8 cellular contexts compared by ENCODE assay signal in genomic region chr12:67555075-67555717, GRCh38.
A peak's percentile ranks its signal among the peaks of the same experiment; 100 is the strongest.
DNase-seq lines count a peak whose midpoint lies in the region; ATAC-seq and TF ChIP-seq lines count a peak whose summit lies in the region.
"Not testable (repeated sequence)": the region's sequence is repeated elsewhere in the genome, so short reads cannot be mapped to it uniquely, and the experiment has no call there.

No MANE protein-coding gene starts in this region.

- H3K4me2 ChIP-seq in Loucy (ENCODE audit: low read depth, low read length, poor library complexity, severe bottlenecking) = not testable (repeated sequence)
- peak overlapping the region; percentile 48 for H3K4me2 ChIP-seq in PC-3 (ENCODE audit: low read length)

- H3K27ac Mint-ChIP-seq in Calu3 (ENCODE audit: unreplicated experiment) = not testable (repeated sequence)

- CTCF ChIA-PET in Calu3 (lab: Charles Lee) = interaction anchor here (0.6 to 1.0 kb wide), 2 partner anchors 21 to 38 kb away, joined by 3 to 4 read pairs; no protein-coding TSS in a partner anchor
- CTCF ChIA-PET in PC-3 (lab: Charles Lee) = not testable (repeated sequence)

- not testable (repeated sequence) for H3K9ac ChIP-seq in Loucy (ENCODE audit: low read depth, low read length, poor library complexity, severe bottlenecking); PC-3 (ENCODE audit: low read length)

- WGBS in heart left ventricle, 4 donors = 54 to 63% (median 58%) methylated on average over 7 to 8 of the region's 8 CpGs

- not testable (repeated sequence) for H3K27me3 ChIP-seq in Loucy (ENCODE audit: insufficient read depth, low read length, poor library complexity, severe bottlenecking); PC-3 (ENCODE audit: low read length); heart left ventricle

- peak; percentile 77 for DNase-seq in Calu3
- peak; percentile 61 for DNase-seq in PC-3
- peak; percentile 11 for DNase-seq in activated CD4-positive, alpha-beta T cell treated with anti-CD3 and anti-CD28 coated beads for 1 hour
- DNase-seq in activated effector memory CD4-positive, alpha-beta T cell treated with Interleukin-2 at 50 U/mL for 16 hours = peak; percentile 46
- DNase-seq in heart left ventricle = peak; percentile 18 to 70 (median 42)
- peak; percentile 83 for DNase-seq in mucosa of gallbladder (ENCODE audit: low spot score)
- peak; percentile 1 to 2 for DNase-seq in stimulated activated CD8-positive, alpha-beta memory T cell treated with anti-CD3 and anti-CD28 coated beads, Interleukin-4, amount 100 ng/mL, for 4 hours (ENCODE audit: low read depth in 2 of 2, low spot score in 1 of 2)

- intact Hi-C loops in Calu3 (cut with micrococcal nuclease; ENCODE audit: unreplicated experiment) = loop anchor here (5.0 kb wide), 1 partner anchor 92 kb away; the partner anchor contains the start of gene DYRK2
- intact Hi-C loops in PC-3 (cut with micrococcal nuclease); heart left ventricle (cut with DNase I): not testable (repeated sequence)

- H3K4me3 ChIP-seq in Loucy (ENCODE audit: low read length, poor library complexity, severe bottlenecking); PC-3 (ENCODE audit: low read length); heart left ventricle: not testable (repeated sequence)

- not testable (repeated sequence) for H3K4me3 Mint-ChIP-seq in Calu3 (ENCODE audit: low read depth, unreplicated experiment)

- TF ChIP-seq CTCF in Calu3 (IDR thresholded peaks at IDR 0.05; ENCODE audit: unreplicated experiment); Loucy (conservative IDR thresholded peaks at IDR 0.05; ENCODE audit: low read length); PC-3 (conservative IDR thresholded peaks at IDR 0.05; ENCODE audit: low read depth, low read length); heart left ventricle (IDR thresholded peaks at IDR 0.05): not testable (repeated sequence)

- POLR2A ChIA-PET in PC-3 (lab: Charles Lee; ENCODE audit: unreplicated experiment) = not testable (repeated sequence)

- H3K36me3 ChIP-seq in Loucy (ENCODE audit: insufficient read depth, low read length); PC-3 (ENCODE audit: low read depth, low read length); heart left ventricle: not testable (repeated sequence)

- H3K27ac ChIP-seq in PC-3 (ENCODE audit: low read length); heart left ventricle: not testable (repeated sequence)

- not testable (repeated sequence) for H4K20me1 ChIP-seq in Loucy (ENCODE audit: insufficient read depth, low read length, poor library complexity, severe bottlenecking); PC-3 (ENCODE audit: low read length)

- H2AFZ ChIP-seq in Loucy (ENCODE audit: low read length) (peak overlapping the region; percentile 43; the same call in 1 of the 2 replicates), PC-3 (ENCODE audit: low read length) (peak overlapping the region; percentile 77)

- not testable (repeated sequence) for H3K79me2 ChIP-seq in Loucy (ENCODE audit: insufficient read depth, low read length); PC-3 (ENCODE audit: low read length)

- BruUV-seq in Calu3 (replicated peaks; lab: Mats Ljungman, UMichigan); PC-3 (replicated peaks; lab: Mats Ljungman, UMichigan): not testable (repeated sequence)

- H3F3A ChIP-seq in Loucy (ENCODE audit: low read depth); PC-3 (ENCODE audit: low read length, unreplicated experiment): not testable (repeated sequence)

- not testable (repeated sequence) for H3K4me1 ChIP-seq in Loucy (ENCODE audit: insufficient read depth, low read length, poor library complexity, severe bottlenecking); heart left ventricle
- H3K4me1 ChIP-seq in PC-3 (ENCODE audit: insufficient read depth, low read length) = peaks cover 11% of the 10 kb centered on the region

- H3K9me2 ChIP-seq in Loucy (replicated peaks; ENCODE audit: low read depth, low read length); PC-3 (replicated peaks; ENCODE audit: low read length): not testable (repeated sequence)

- H3K4me1 Mint-ChIP-seq in Calu3 (ENCODE audit: low read depth, unreplicated experiment) = peaks cover 11% of the 10 kb centered on the region

- TF ChIP-seq POLR2A in heart left ventricle (IDR thresholded peaks at IDR 0.05) = not testable (repeated sequence)

- H3K36me3 Mint-ChIP-seq in Calu3 (ENCODE audit: insufficient read depth, unreplicated experiment) = not testable (repeated sequence)

- H3K9me3 Mint-ChIP-seq in Calu3 (ENCODE audit: low read depth, unreplicated experiment) = not testable (repeated sequence)

- ATAC-seq in PC-3 = peak; percentile 71
- peak in 2 of 4 donors; percentile 45 to 62 for ATAC-seq in heart left ventricle

- H3K9me3 ChIP-seq in Loucy (ENCODE audit: insufficient read depth, low read depth, low read length); PC-3 (ENCODE audit: low read length): not testable (repeated sequence)
- H3K9me3 ChIP-seq in heart left ventricle = peaks cover 0 to 13% (median 2%) of the 10 kb centered on the region in 12 donors

- not testable (repeated sequence) for H3K27me3 Mint-ChIP-seq in Calu3 (ENCODE audit: unreplicated experiment)

Comparison
In these comparisons a context has a peak if more than half of its experiments do, and no peak if none do; other contexts are left out.
1. DNase-seq: peak in every context shown above with its lines; median percentile 83 in mucosa of gallbladder; 77 in Calu3; 61 in PC-3; 46 in activated effector memory CD4-positive, alpha-beta T cell treated with Interleukin-2 at 50 U/mL for 16 hours; 42 in heart left ventricle; 11 in activated CD4-positive, alpha-beta T cell treated with anti-CD3 and anti-CD28 coated beads for 1 hour; 2 in stimulated activated CD8-positive, alpha-beta memory T cell treated with anti-CD3 and anti-CD28 coated beads, Interleukin-4, amount 100 ng/mL, for 4 hours.